ENCODE assay signal across 8 cellular contexts in genomic region chr7:816300-816750, GRCh38. TPM values are rescaled to one million over a fixed set of nuclear protein-coding genes. Genes with fewer than 3 reads are reported as not detected.
DNase-seq lines count a peak whose midpoint lies in the region; ATAC-seq and TF ChIP-seq lines count a peak whose summit lies in the region.

No MANE protein-coding gene starts in this region.

- peak; percentile 99 for DNase-seq in BE2C
- peak; percentile 97 for DNase-seq in GM19240 (ENCODE audit: insufficient read length, low spot score)
- peak; percentile 30 for DNase-seq in NCI-H510A treated with DMSO at 0.1 percent for 48 hours (lab: John Stamatoyannopoulos, UW)
- peak; percentile 93 for DNase-seq in activated CD4-positive, alpha-beta T cell treated with anti-CD3 and anti-CD28 coated beads for 24 hours (ENCODE audit: low read depth in 2 of 2)
- DNase-seq in cerebellar nuclear complex (lab: John Stamatoyannopoulos, UW): peak; percentile 79 to 89
- peak; percentile 98 for DNase-seq in kidney tubule cell (ENCODE audit: low spot score)
- DNase-seq in stimulated activated CD4-positive, alpha-beta T cell treated with anti-CD3 and anti-CD28 coated beads, Interleukin-1b, Interleukin-23, amount 100 ng/mL, for 4 hours (ENCODE audit: low read depth in 2 of 2): peak; percentile 95 to 96

- H3K36me3 ChIP-seq in BE2C: peaks cover 5% of the 10 kb centered on the region

- ATAC-seq in HG03439 (IDR thresholded peaks at IDR 0.05; ENCODE audit: unreplicated experiment): peak; percentile 84

- peaks cover 4% of the 10 kb centered on the region; the same call in 1 of the 2 replicates for H3K4me1 ChIP-seq in BE2C

- H3K9me3 ChIP-seq in BE2C: 0 out of 2 replicates have a peak, but pooled peaks cover 2% of the 10 kb centered on the region

- TF ChIP-seq CTCF in BE2C (IDR thresholded peaks at IDR 0.05; ENCODE audit: low read depth, low read length): no peak

- H3K4me3 ChIP-seq in BE2C (ENCODE audit: low read depth, low read length): peak overlapping the region; percentile 73

- H3K27me3 ChIP-seq in BE2C: no peaks in the 10 kb centered on the region

RNA-seq across cellular contexts. Expression of gene SUN1, which starts 16.0 kb away (rescaled TPM):
- polyA plus RNA-seq in BE2C (2012; ENCODE audit: insufficient read depth, insufficient read length, low read depth): 196 TPM

Comparison
In these comparisons a context has a peak if more than half of its experiments do, and no peak if none do; other contexts are left out.
1. Peak in every context shown above with its lines: DNase-seq, ATAC-seq and H3K4me3 ChIP-seq.
2. DNase-seq: peak in every context shown above with its lines; median percentile 99 in BE2C; 98 in kidney tubule cell; 97 in GM19240; 96 in stimulated activated CD4-positive, alpha-beta T cell treated with anti-CD3 and anti-CD28 coated beads, Interleukin-1b, Interleukin-23, amount 100 ng/mL, for 4 hours; 93 in activated CD4-positive, alpha-beta T cell treated with anti-CD3 and anti-CD28 coated beads for 24 hours; 84 in cerebellar nuclear complex; 30 in NCI-H510A treated with DMSO at 0.1 percent for 48 hours.